1 cellular context compared by ENCODE assay signal in genomic region chr7:70372768-70373241, GRCh38.
TF ChIP-seq lines count a peak whose summit lies in the region.

No MANE protein-coding gene starts in this region.

TF ChIP-seq in HEK293, 187 proteins besides CTCF, POLR2A, EP300 and RAD21 (continued from another document and continues in another):
- TF ChIP-seq INSM2 (tag by site-specific recombination; IDR thresholded peaks at IDR 0.05) (peak; percentile 51; the same call in 1 of the 2 replicates), ZNF76 (tag by site-specific recombination; IDR thresholded peaks at IDR 0.05; ENCODE audit: borderline replicate concordance, low read depth) (peak; percentile 57; the same call in 1 of the 2 replicates), ZSCAN4 (tag by site-specific recombination; IDR thresholded peaks at IDR 0.05) (peak; percentile 37; the same call in 1 of the 2 replicates), PRDM1 (tag by site-specific recombination; IDR thresholded peaks at IDR 0.05) (no peak), ZFHX2 (tag by site-specific recombination; conservative IDR thresholded peaks at IDR 0.05) (peak; percentile 9; the same call in 1 of the 2 replicates), ZBTB20 (tag by site-specific recombination; IDR thresholded peaks at IDR 0.05) (no peak), TSHZ1 (tag by site-specific recombination; IDR thresholded peaks at IDR 0.05; ENCODE audit: borderline replicate concordance) (peak; percentile 75; the same call in 1 of the 2 replicates), ZBTB44 (tag by site-specific recombination; IDR thresholded peaks at IDR 0.05) (peak; percentile 84), OSR2 (tag by site-specific recombination; IDR thresholded peaks at IDR 0.05) (peak; percentile 90), WT1 (tag by site-specific recombination; IDR thresholded peaks at IDR 0.05) (peak; percentile 94), ZNF558 (tag by site-specific recombination; IDR thresholded peaks at IDR 0.05) (no peak), ATF2 (tag by site-specific recombination; IDR thresholded peaks at IDR 0.05; ENCODE audit: low read depth) (0 out of 2 replicates have a peak, but pooled peaks have one; percentile 10), ZNF561 (tag by site-specific recombination; IDR thresholded peaks at IDR 0.05; ENCODE audit: borderline replicate concordance) (peak; percentile 72; the same call in 1 of the 2 replicates), ZNF501 (tag by site-specific recombination; IDR thresholded peaks at IDR 0.05) (0 out of 2 replicates have a peak, but pooled peaks have one; percentile 27), PRDM4 (tag by site-specific recombination; IDR thresholded peaks at IDR 0.05) (peak; percentile 86), ZNF24 (tag by site-specific recombination; IDR thresholded peaks at IDR 0.05) (peak; percentile 78), ZBTB17 (tag by site-specific recombination; IDR thresholded peaks at IDR 0.05) (peak; percentile 78; the same call in 1 of the 2 replicates), IKZF3 (tag by site-specific recombination; IDR thresholded peaks at IDR 0.05) (peak; percentile 45; the same call in 1 of the 2 replicates), ZNF701 (tag by site-specific recombination; IDR thresholded peaks at IDR 0.05) (0 out of 2 replicates have a peak, but pooled peaks have one; percentile 43), SP2 (tag by site-specific recombination; IDR thresholded peaks at IDR 0.05) (no peak), ZNF362 (tag by site-specific recombination; IDR thresholded peaks at IDR 0.05) (0 out of 2 replicates have a peak, but pooled peaks have one; percentile 66), PATZ1 (tag by site-specific recombination; IDR thresholded peaks at IDR 0.05) (peak; percentile 67), ZBTB1 (tag by site-specific recombination; IDR thresholded peaks at IDR 0.05) (0 out of 2 replicates have a peak, but pooled peaks have one; percentile 59), ZNF610 (tag by site-specific recombination; IDR thresholded peaks at IDR 0.05; ENCODE audit: borderline replicate concordance) (peak; percentile 39; the same call in 1 of the 2 replicates), GLI2 (tag by site-specific recombination; IDR thresholded peaks at IDR 0.05; ENCODE audit: borderline replicate concordance, low read depth) (0 out of 2 replicates have a peak, but pooled peaks have one; percentile 38), ZSCAN16 (tag by site-specific recombination; IDR thresholded peaks at IDR 0.05) (0 out of 2 replicates have a peak, but pooled peaks have one; percentile 38), ZBTB6 (tag by site-specific recombination; IDR thresholded peaks at IDR 0.05) (peak; percentile 46; the same call in 1 of the 2 replicates), ZNF416 (tag by site-specific recombination; IDR thresholded peaks at IDR 0.05) (no peak), ZNF214 (tag by site-specific recombination; IDR thresholded peaks at IDR 0.05; ENCODE audit: borderline replicate concordance) (no peak), ZNF391 (tag by site-specific recombination; IDR thresholded peaks at IDR 0.05; ENCODE audit: borderline replicate concordance, low read depth) (peak; percentile 45; the same call in 1 of the 2 replicates), YY2 (tag by site-specific recombination; IDR thresholded peaks at IDR 0.05) (no peak), ZNF169 (tag by site-specific recombination; IDR thresholded peaks at IDR 0.05) (no peak), ZNF18 (tag by site-specific recombination; IDR thresholded peaks at IDR 0.05) (peak; percentile 99), HOXA7 (CRISPR knock-in tag; IDR thresholded peaks at IDR 0.05; ENCODE audit: borderline replicate concordance) (no peak), FEZF1 (tag by site-specific recombination; IDR thresholded peaks at IDR 0.05) (peak; percentile 84), ZNF776 (tag by site-specific recombination; IDR thresholded peaks at IDR 0.05; ENCODE audit: borderline replicate concordance) (no peak), ZNF394 (tag by site-specific recombination; IDR thresholded peaks at IDR 0.05; ENCODE audit: borderline replicate concordance) (no peak; the same call in 1 of the 2 replicates), ZNF600 (tag by site-specific recombination; IDR thresholded peaks at IDR 0.05) (peak; percentile 54; the same call in 1 of the 2 replicates)
